In genomic region chr7:107742678-107743566, GRCh38 we compare ENCODE assay signal across 1 cellular context.
A peak's percentile ranks its signal among the peaks of the same experiment; 100 is the strongest.
TF ChIP-seq lines count a peak whose summit lies in the region.

No MANE protein-coding gene starts in this region.

TF ChIP-seq in K562, 482 proteins besides CTCF, POLR2A, EP300 and RAD21 (continued from another document and continues in another):
- TF ChIP-seq ZMIZ1 (IDR thresholded peaks at IDR 0.05; ENCODE audit: low read depth in 2 of 2, low read length in 2 of 2) (no peak), HDAC6 (IDR thresholded peaks at IDR 0.05; ENCODE audit: low read depth, low read length) (no peak), CC2D1A (IDR thresholded peaks at IDR 0.05) (no peak; the same call in 1 of the 2 replicates), ZNF324 (CRISPR knock-in tag; IDR thresholded peaks at IDR 0.05) (peak; percentile 18; the same call in 1 of the 2 replicates), CHD1 (IDR thresholded peaks at IDR 0.05; ENCODE audit: low read length) (peak; percentile 15), ZNF589 (CRISPR knock-in tag; IDR thresholded peaks at IDR 0.05; ENCODE audit: low read depth) (peak; percentile 48; the same call in 1 of the 2 replicates), TFAM (CRISPR knock-in tag; conservative IDR thresholded peaks at IDR 0.05) (no peak), GABPB2 (CRISPR knock-in tag; conservative IDR thresholded peaks at IDR 0.05) (0 out of 2 replicates have a peak, but pooled peaks have one; percentile 37), GTF2F1 (IDR thresholded peaks at IDR 0.05; ENCODE audit: low read depth, low read length) (no peak), MYBL2 (IDR thresholded peaks at IDR 0.05; ENCODE audit: low read depth) (no peak), MYBL2 (CRISPR knock-in tag; IDR thresholded peaks at IDR 0.05; ENCODE audit: borderline replicate concordance) (no peak), ARHGAP35 (IDR thresholded peaks at IDR 0.05; ENCODE audit: partially characterized antibody) (no peak), ZNF766 (CRISPR knock-in tag; conservative IDR thresholded peaks at IDR 0.05) (no peak), MTA3 (IDR thresholded peaks at IDR 0.05; ENCODE audit: borderline replicate concordance) (peak; percentile 26; the same call in 1 of the 2 replicates), PHB2 (IDR thresholded peaks at IDR 0.05; ENCODE audit: low read depth) (no peak), CEBPG (CRISPR knock-in tag; IDR thresholded peaks at IDR 0.05) (peak; percentile 26; the same call in 1 of the 2 replicates), CEBPG (tag; conservative IDR thresholded peaks at IDR 0.05 in 1 of 2, IDR thresholded peaks at IDR 0.05 in 1 of 2) (no peak), SAFB (IDR thresholded peaks at IDR 0.05; ENCODE audit: borderline replicate concordance, low read depth, low read length) (no peak), RBM17 (IDR thresholded peaks at IDR 0.05; ENCODE audit: borderline replicate concordance, low read depth, low read length) (no peak), ZBTB17 (CRISPR knock-in tag; IDR thresholded peaks at IDR 0.05) (peak; percentile 81; the same call in 1 of the 2 replicates), ZNF445 (CRISPR knock-in tag; IDR thresholded peaks at IDR 0.05; ENCODE audit: low read depth) (peak; percentile 66; the same call in 1 of the 2 replicates), KDM1A (IDR thresholded peaks at IDR 0.05) (peak in 1 of 2 experiments; percentile 9; a peak in 1 of 4 replicates), THRAP3 (IDR thresholded peaks at IDR 0.05; ENCODE audit: borderline replicate concordance) (peak; percentile 89; the same call in 1 of the 2 replicates), KLF10 (CRISPR knock-in tag; IDR thresholded peaks at IDR 0.05) (no peak), ATF3 (IDR thresholded peaks at IDR 0.05) (peak; percentile 72; the same call in 1 of the 2 replicates), ATF3 (CRISPR knock-in tag; conservative IDR thresholded peaks at IDR 0.05) (no peak; the same call in 1 of the 2 replicates), HMBOX1 (IDR thresholded peaks at IDR 0.05) (peak; percentile 62; the same call in 1 of the 2 replicates), CSDE1 (IDR thresholded peaks at IDR 0.05) (peak; percentile 27 to 57; a peak in 1 of 4 replicates), FUS (optimal IDR thresholded peaks at IDR 0.05; ENCODE audit: low read depth, low read length) (no peak), ZNF165 (CRISPR knock-in tag; IDR thresholded peaks at IDR 0.05; ENCODE audit: borderline replicate concordance) (0 out of 2 replicates have a peak, but pooled peaks have one; percentile 55), ZNF764 (CRISPR knock-in tag; IDR thresholded peaks at IDR 0.05; ENCODE audit: low read depth) (no peak), GTF2A2 (tag; IDR thresholded peaks at IDR 0.05) (peak; percentile 75), CGGBP1 (CRISPR knock-in tag; IDR thresholded peaks at IDR 0.05) (no peak), SMARCA5 (IDR thresholded peaks at IDR 0.05) (0 out of 2 replicates have a peak, but pooled peaks have one; percentile 56), MLX (CRISPR knock-in tag; conservative IDR thresholded peaks at IDR 0.05) (peak in 1 of 2 experiments; percentile 85; a peak in 2 of 4 replicates), RAD51 (IDR thresholded peaks at IDR 0.05; ENCODE audit: borderline replicate concordance, low read depth) (peak; percentile 29; the same call in 1 of the 2 replicates), RUNX1 (IDR thresholded peaks at IDR 0.05; ENCODE audit: low read depth) (no peak), GATAD2A (IDR thresholded peaks at IDR 0.05) (no peak), OTX1 (CRISPR knock-in tag; IDR thresholded peaks at IDR 0.05) (peak; percentile 79; the same call in 1 of the 2 replicates), ZNF12 (CRISPR knock-in tag; IDR thresholded peaks at IDR 0.05) (peak; percentile 18; the same call in 1 of the 2 replicates), MECOM (CRISPR knock-in tag; IDR thresholded peaks at IDR 0.05) (no peak), ZZZ3 (IDR thresholded peaks at IDR 0.05) (0 out of 2 replicates have a peak, but pooled peaks have one; percentile 36), TRIM28 (IDR thresholded peaks at IDR 0.05) (no peak; the same call in 1 of the 2 replicates), THRB (CRISPR knock-in tag; conservative IDR thresholded peaks at IDR 0.05) (peak; percentile 93), COPS2 (conservative IDR thresholded peaks at IDR 0.05) (no peak), NKRF (IDR thresholded peaks at IDR 0.05; ENCODE audit: borderline replicate concordance) (peak; percentile 63; the same call in 1 of the 2 replicates), SIRT6 (IDR thresholded peaks at IDR 0.05; ENCODE audit: low read depth, low read length) (peak; percentile 16), ERF (CRISPR knock-in tag; IDR thresholded peaks at IDR 0.05) (peak; percentile 20; the same call in 1 of the 2 replicates), STAT6 (CRISPR knock-in tag; IDR thresholded peaks at IDR 0.05) (peak; percentile 25; the same call in 1 of the 2 replicates), RBM22 (IDR thresholded peaks at IDR 0.05; ENCODE audit: low read depth, low read length, poor library complexity, severe bottlenecking) (no peak), RB1 (IDR thresholded peaks at IDR 0.05; ENCODE audit: low read depth) (0 out of 2 replicates have a peak, but pooled peaks have one; percentile 16), HNRNPK (IDR thresholded peaks at IDR 0.05; ENCODE audit: low read depth, low read length, poor library complexity, severe bottlenecking) (no peak), RBBP5 (IDR thresholded peaks at IDR 0.05; ENCODE audit: borderline replicate concordance, insufficient read depth, low read length, poor library complexity, severe bottlenecking) (peak; percentile 79), TEAD4 (IDR thresholded peaks at IDR 0.05; ENCODE audit: low read length) (peak; percentile 23; the same call in 1 of the 2 replicates), TEAD4 (CRISPR knock-in tag; IDR thresholded peaks at IDR 0.05; ENCODE audit: borderline replicate concordance) (no peak), ZNF655 (CRISPR knock-in tag; IDR thresholded peaks at IDR 0.05) (no peak)
